14 cellular contexts compared by ENCODE assay signal in the genomic region with DNA sequence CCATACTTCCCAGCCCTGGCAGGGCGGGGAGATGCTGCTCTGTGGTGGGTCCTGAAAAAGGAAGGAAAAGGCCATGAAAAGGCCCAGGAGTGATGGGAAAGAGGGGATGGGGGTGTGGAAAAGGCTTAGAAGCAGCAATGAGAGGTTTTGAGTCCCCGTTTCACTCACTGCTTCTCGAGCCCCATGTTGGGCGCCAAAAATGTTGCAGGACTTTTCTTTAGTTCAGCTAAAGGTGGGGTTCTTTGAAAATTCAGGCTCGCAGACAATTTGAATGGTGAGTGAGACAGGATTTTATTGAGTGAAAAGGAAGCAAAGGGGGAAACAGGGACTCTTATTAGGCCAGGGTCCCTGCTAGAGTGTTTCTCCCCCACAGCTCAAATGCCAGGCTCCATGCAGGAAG.
DNase-seq lines count a peak whose midpoint lies in the region; TF ChIP-seq lines count a peak whose summit lies in the region.
"Had no signal": no experiment of that assay in that cellular context is flagged by ENCODE, and none has a peak within 500 bp of the region (broad histone marks: within the 10 kb centered on the region; RNA-seq: fewer than 3 reads in every experiment).

No MANE protein-coding gene starts in this region.

- intact Hi-C loops in A673 (cut with micrococcal nuclease; ENCODE audit: unreplicated experiment) = no loop called here
- intact Hi-C loops in OCI-LY7 (cut with micrococcal nuclease; ENCODE audit: unreplicated experiment) = no loop called here

- TF ChIP-seq CTCF in A673 (conservative IDR thresholded peaks at IDR 0.05; ENCODE audit: low read depth, low read length) = no peak
- TF ChIP-seq CTCF in OCI-LY7 (conservative IDR thresholded peaks at IDR 0.05; ENCODE audit: low read length) = no peak
- no peak for TF ChIP-seq CTCF in osteoblast (IDR thresholded peaks at IDR 0.05; ENCODE audit: extremely low read depth, low read depth, low read length)

- H4K20me1 ChIP-seq in OCI-LY7 (ENCODE audit: insufficient read depth, low read length) (no peaks in the 10 kb centered on the region), osteoblast (ENCODE audit: insufficient read depth, low read length) (no peaks in the 10 kb centered on the region)

- H3K36me3 ChIP-seq in A673 (ENCODE audit: insufficient read depth, low read length, poor library complexity, severe bottlenecking) = no peaks in the 10 kb centered on the region
- no peaks in the 10 kb centered on the region for H3K36me3 ChIP-seq in OCI-LY7 (ENCODE audit: insufficient read depth, low read length)
- H3K36me3 ChIP-seq in osteoblast (ENCODE audit: insufficient read depth, low read length) = no peaks in the 10 kb centered on the region
- H3K36me3 ChIP-seq: lower lobe of right lung, SJSA1 had no signal

- H3K4me3 ChIP-seq in A673 (ENCODE audit: low read depth, low read length, poor library complexity, severe bottlenecking) (no peak overlapping the region), OCI-LY7 (ENCODE audit: low read depth, low read length, poor library complexity, severe bottlenecking) (no peak overlapping the region), osteoblast (ENCODE audit: insufficient read depth, low read length) (no peak overlapping the region)
- H3K4me3 ChIP-seq: lower lobe of right lung, SJSA1 had no signal

- H3K79me2 ChIP-seq in OCI-LY7 (ENCODE audit: insufficient read depth, low read depth, low read length) = no peaks in the 10 kb centered on the region
- no peaks in the 10 kb centered on the region for H3K79me2 ChIP-seq in osteoblast (ENCODE audit: insufficient read depth, low read length)

- H3K27me3 ChIP-seq in A673 (replicated peaks; ENCODE audit: insufficient read depth, low read depth, low read length, poor library complexity) (no peaks in the 10 kb centered on the region), osteoblast (ENCODE audit: insufficient read depth, low read length) (no peaks in the 10 kb centered on the region)
- H3K27me3 ChIP-seq: SJSA1 had no signal

- H3K4me1 ChIP-seq in A673 (ENCODE audit: insufficient read depth, low read length, poor library complexity, severe bottlenecking) (no peaks in the 10 kb centered on the region), OCI-LY7 (ENCODE audit: insufficient read depth, low read length, poor library complexity, severe bottlenecking) (no peaks in the 10 kb centered on the region), osteoblast (ENCODE audit: insufficient read depth, low read length) (no peaks in the 10 kb centered on the region)
- H3K4me1 ChIP-seq: lower lobe of right lung, SJSA1 had no signal

- no peak for TF ChIP-seq POLR2A in erythroblast (IDR thresholded peaks at IDR 0.05; ENCODE audit: low read length)

- H3K9me2 ChIP-seq in OCI-LY7 (ENCODE audit: insufficient read depth, low read length) = no peaks in the 10 kb centered on the region

- CTCF ChIA-PET in A673 (lab: Charles Lee) (no interaction called here), OCI-LY7 (lab: Charles Lee; ENCODE audit: unreplicated experiment) (no interaction called here)

- DNase-seq in A673 (ENCODE audit: low spot score) = peak; percentile 15
- peak; percentile 49 for DNase-seq in Caki2 (ENCODE audit: low read depth)
- DNase-seq in OCI-LY7 (ENCODE audit: low spot score) = peak; percentile 12
- DNase-seq in erythroblast (lab: John Stamatoyannopoulos, UW) = peak; percentile 27 to 28
- DNase-seq in NCI-H82 (lab: John Stamatoyannopoulos, UW) = no peak
- no peak for DNase-seq in osteoblast (ENCODE audit: insufficient read length, low spot score, missing footprints)
- DNase-seq in NCI-H524 treated with DMSO at 0.1 percent for 48 hours (lab: John Stamatoyannopoulos, UW) = no peak
- DNase-seq in activated effector memory CD4-positive, alpha-beta T cell treated with Interleukin-2 at 50 U/mL for 16 hours = no peak
- DNase-seq: islet precursor cell, Kasumi-1, lower lobe of right lung, nucleus accumbens had no signal

- peaks cover 35% of the 10 kb centered on the region for H3K9me3 ChIP-seq in A673 (ENCODE audit: low read depth, low read length, poor library complexity, severe bottlenecking)
- peaks cover 29% of the 10 kb centered on the region for H3K9me3 ChIP-seq in OCI-LY7 (ENCODE audit: low read length)
- peaks cover 15% of the 10 kb centered on the region for H3K9me3 ChIP-seq in osteoblast (ENCODE audit: low read depth, low read length)

- in situ Hi-C loops in Caki2 (cut with HindIII; ENCODE audit: low pct_unique_long_range_greater_than_20kb, low sequenced_read_pairs) = no loop called here

- H3K4me2 ChIP-seq in OCI-LY7 (ENCODE audit: low read length) (no peak overlapping the region), osteoblast (ENCODE audit: insufficient read depth, low read length) (no peak overlapping the region)

- POLR2A ChIA-PET in A673 (lab: Charles Lee; ENCODE audit: low non-redundant PET) (no interaction called here), OCI-LY7 (lab: Charles Lee) (interaction anchor here (0.5 kb wide), 1 partner anchor 90 kb away, joined by 4 read pairs; no protein-coding TSS in a partner anchor)

- BruUV-seq in A673 (replicated peaks; lab: Mats Ljungman, UMichigan) (no TSS peak), OCI-LY7 (replicated peaks; lab: Mats Ljungman, UMichigan) (no TSS peak)

- H2AFZ ChIP-seq in OCI-LY7 (ENCODE audit: low read length) = no peak overlapping the region
- H2AFZ ChIP-seq in osteoblast (ENCODE audit: low read length) = no peak overlapping the region

- H3K27ac ChIP-seq in A673 (ENCODE audit: low read depth, low read length, poor library complexity, severe bottlenecking) (no peak overlapping the region), OCI-LY7 (ENCODE audit: low read depth, low read length, poor library complexity, severe bottlenecking) (no peak overlapping the region), osteoblast (ENCODE audit: low read depth, low read length) (no peak overlapping the region)
- H3K27ac ChIP-seq: lower lobe of right lung, SJSA1, VCaP had no signal

Comparison
In these comparisons a context has a peak if more than half of its experiments do, and no peak if none do; other contexts are left out.
1. DNase-seq: peak in A673 (single experiment), Caki2 (single experiment), OCI-LY7 (single experiment) and erythroblast (2 of 2); none in NCI-H82 (single experiment), osteoblast (single experiment), NCI-H524 treated with DMSO at 0.1 percent for 48 hours (single experiment) and activated effector memory CD4-positive, alpha-beta T cell treated with Interleukin-2 at 50 U/mL for 16 hours (single experiment).